ENCODE assay signal across 30 cellular contexts in the genomic region with DNA sequence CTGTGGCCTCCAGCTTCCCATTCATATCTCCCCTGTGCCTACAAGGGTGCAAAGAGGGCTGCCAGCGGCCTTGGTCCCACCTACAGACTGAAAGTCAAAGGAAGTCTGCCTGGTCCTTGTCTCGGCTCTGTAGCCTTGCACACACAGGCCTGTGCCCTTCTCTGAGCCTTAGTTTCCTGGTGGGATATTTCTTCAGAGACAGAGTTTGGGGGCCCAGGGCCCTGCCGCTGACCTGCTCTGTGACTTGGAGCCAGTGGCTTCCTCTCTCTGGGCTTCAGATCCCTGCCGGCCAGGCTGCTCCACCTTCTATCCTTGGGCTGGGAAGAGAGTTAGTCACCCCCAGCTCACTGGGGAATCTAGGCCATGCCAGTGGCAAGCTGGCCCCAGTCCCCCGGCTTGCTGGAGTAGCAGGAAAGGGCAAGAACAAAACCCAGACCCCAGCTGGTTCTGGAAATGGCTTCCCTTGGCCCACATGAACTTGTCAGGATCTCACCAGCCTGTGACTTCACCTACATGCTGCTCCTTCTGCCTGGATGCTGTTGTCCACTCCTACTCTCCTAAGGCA. TPM values are rescaled to one million over a fixed set of nuclear protein-coding genes. Genes with fewer than 3 reads are reported as not detected.
A peak's percentile ranks its signal among the peaks of the same experiment; 100 is the strongest.
DNase-seq lines count a peak whose midpoint lies in the region; ATAC-seq and TF ChIP-seq lines count a peak whose summit lies in the region.
"Had no signal": no experiment of that assay in that cellular context is flagged by ENCODE, and none has a peak within 500 bp of the region (broad histone marks: within the 10 kb centered on the region; RNA-seq: fewer than 3 reads in every experiment).

No MANE protein-coding gene starts in this region.

- no peak overlapping the region for H2AFZ ChIP-seq in PC-9

- POLR2A ChIA-PET in PC-9 (lab: Charles Lee; ENCODE audit: unreplicated experiment): no interaction called here

- no peaks in the 10 kb centered on the region for H3K9me2 ChIP-seq in PC-9 (ENCODE audit: insufficient read depth)

- no TSS peak for BruUV-seq in PC-9 (replicated peaks; lab: Mats Ljungman, UMichigan)

- ATAC-seq in activated CD8-positive, alpha-beta memory T cell treated with anti-CD3 and anti-CD28 coated beads, Interleukin-2, amount 10 ng/mL, durations not matched to agents 7 days and 5 days: peak; percentile 30
- no peak for ATAC-seq in left lobe of liver
- no peak for ATAC-seq in upper lobe of right lung
- no peak for ATAC-seq in HG03442 (IDR thresholded peaks at IDR 0.05; ENCODE audit: unreplicated experiment)
- ATAC-seq: activated CD4-positive, alpha-beta T cell treated with anti-CD3 and anti-CD28 coated beads for 36 hours; activated T-helper 17 cell treated with anti-CD3 and anti-CD28 coated beads, Interleukin-2, amount 50 U/mL, for 72 hours; naive thymus-derived CD4-positive, alpha-beta T cell; sciatic nerve; T-cell had no signal

- H3K4me2 ChIP-seq in PC-9: peak overlapping the region; percentile 91; the same call in 1 of the 2 replicates
- H3K4me2 ChIP-seq: BLaER1 had no signal

- H3K36me3 ChIP-seq in PC-9 (ENCODE audit: low read depth) (no peaks in the 10 kb centered on the region), upper lobe of right lung (no peaks in the 10 kb centered on the region)
- H3K36me3 ChIP-seq: BLaER1, pancreas had no signal

- peaks cover 59% of the 10 kb centered on the region for H3K27me3 Mint-ChIP-seq in activated CD8-positive, alpha-beta memory T cell treated with anti-CD3 and anti-CD28 coated beads, Interleukin-2, amount 10 ng/mL, durations not matched to agents 7 days and 5 days

- H3K4me3 ChIP-seq in PC-9 (no peak overlapping the region), upper lobe of right lung (no peak overlapping the region)
- H3K4me3 ChIP-seq: BLaER1 had no signal

- peaks cover 16% of the 10 kb centered on the region; the same call in 1 of the 2 replicates for H3F3A ChIP-seq in PC-9 (ENCODE audit: insufficient read depth, low read depth)

- CTCF ChIA-PET in activated CD8-positive, alpha-beta memory T cell treated with anti-CD3 and anti-CD28 coated beads, Interleukin-2, amount 10 ng/mL, durations not matched to agents 7 days and 5 days (lab: Charles Lee): interaction anchor here (1.0 to 2.8 kb wide), 3 partner anchors 17 to 29 kb away, joined by 4 to 13 read pairs (median 10); no protein-coding TSS in a partner anchor
- CTCF ChIA-PET in PC-9 (lab: Charles Lee): interaction anchor here (0.5 to 0.8 kb wide), 2 partner anchors 14 to 29 kb away, joined by 3 to 7 read pairs; no protein-coding TSS in a partner anchor

- intact Hi-C loops in PC-9 (cut with micrococcal nuclease; ENCODE audit: unreplicated experiment) (no loop called here), upper lobe of right lung (cut with DNase I) (no loop called here)

- H3K4me3 Mint-ChIP-seq in activated CD8-positive, alpha-beta memory T cell treated with anti-CD3 and anti-CD28 coated beads, Interleukin-2, amount 10 ng/mL, durations not matched to agents 7 days and 5 days: no peak overlapping the region
- H3K4me3 Mint-ChIP-seq: activated CD4-positive, alpha-beta T cell treated with anti-CD3 and anti-CD28 coated beads for 36 hours; activated naive CD8-positive, alpha-beta T cell; activated T-helper 17 cell treated with anti-CD3 and anti-CD28 coated beads, Interleukin-2, amount 50 U/mL, for 72 hours; HFFc6; memory B cell; naive thymus-derived CD4-positive, alpha-beta T cell; T-cell had no signal

- H3K79me2 ChIP-seq in PC-9 (ENCODE audit: low read depth): no peaks in the 10 kb centered on the region

- TF ChIP-seq CTCF in PC-9 (conservative IDR thresholded peaks at IDR 0.05) (no peak), upper lobe of right lung (IDR thresholded peaks at IDR 0.05) (no peak)

- H3K27me3 ChIP-seq in PC-9 (ENCODE audit: insufficient read depth, low read depth): no peaks in the 10 kb centered on the region
- no peaks in the 10 kb centered on the region for H3K27me3 ChIP-seq in upper lobe of right lung
- H3K27me3 ChIP-seq: pancreas had no signal

- no peak for DNase-seq in activated CD8-positive, alpha-beta memory T cell treated with anti-CD3 and anti-CD28 coated beads, Interleukin-2, amount 10 ng/mL, durations not matched to agents 7 days and 5 days
- no peak for DNase-seq in activated CD8-positive, alpha-beta memory T cell treated with anti-CD3 and anti-CD28 coated beads, Interleukin-2, amount 50 U/mL, for 48 hours
- DNase-seq in PC-9 (no peak), left lobe of liver (ENCODE audit: low spot score) (peak; percentile 29), upper lobe of right lung (peak; percentile 22), hypothalamus (lab: John Stamatoyannopoulos, UW) (no peak), pons (ENCODE audit: low spot score) (no peak)
- DNase-seq: activated CD4-positive, alpha-beta T cell treated with anti-CD3 and anti-CD28 coated beads for 36 hours; HFFc6; Karpas-422; left cardiac atrium; naive thymus-derived CD4-positive, alpha-beta T cell; NCI-H1048; NCI-H187 treated with DMSO at 0.1 percent for 48 hours; NCI-H226; NCI-H82; OCI-M1; SIG-M5; stimulated activated CD8-positive, alpha-beta memory T cell treated with anti-CD3 and anti-CD28 coated beads, Interleukin-4, amount 100 ng/mL, for 48 hours; T-cell; trophoblast cell had no signal

- H3K4me1 Mint-ChIP-seq in activated CD8-positive, alpha-beta memory T cell treated with anti-CD3 and anti-CD28 coated beads, Interleukin-2, amount 10 ng/mL, durations not matched to agents 7 days and 5 days: no peaks in the 10 kb centered on the region
- H3K4me1 Mint-ChIP-seq: activated CD4-positive, alpha-beta T cell treated with anti-CD3 and anti-CD28 coated beads for 36 hours; activated T-helper 17 cell treated with anti-CD3 and anti-CD28 coated beads, Interleukin-2, amount 50 U/mL, for 72 hours; memory B cell had no signal

- H3K9me3 Mint-ChIP-seq in activated CD8-positive, alpha-beta memory T cell treated with anti-CD3 and anti-CD28 coated beads, Interleukin-2, amount 10 ng/mL, durations not matched to agents 7 days and 5 days (ENCODE audit: low read depth): no peaks in the 10 kb centered on the region
- H3K9me3 Mint-ChIP-seq: activated T-helper 17 cell treated with anti-CD3 and anti-CD28 coated beads, Interleukin-2, amount 50 U/mL, for 72 hours; HFFc6; naive thymus-derived CD4-positive, alpha-beta T cell; T-cell had no signal

- H3K9me3 ChIP-seq in PC-9 (ENCODE audit: insufficient read depth, low read depth): no peaks in the 10 kb centered on the region
- H3K9me3 ChIP-seq in upper lobe of right lung: no peaks in the 10 kb centered on the region
- H3K9me3 ChIP-seq: A549, BLaER1, pancreas had no signal

- no peak overlapping the region for H3K27ac Mint-ChIP-seq in activated CD8-positive, alpha-beta memory T cell treated with anti-CD3 and anti-CD28 coated beads, Interleukin-2, amount 10 ng/mL, durations not matched to agents 7 days and 5 days
- H3K27ac Mint-ChIP-seq: activated CD4-positive, alpha-beta T cell treated with anti-CD3 and anti-CD28 coated beads for 36 hours; activated naive CD8-positive, alpha-beta T cell; activated T-helper 17 cell treated with anti-CD3 and anti-CD28 coated beads, Interleukin-2, amount 50 U/mL, for 72 hours; HFFc6; memory B cell; naive thymus-derived CD4-positive, alpha-beta T cell; T-cell had no signal

- no peaks in the 10 kb centered on the region for H3K36me3 Mint-ChIP-seq in activated CD8-positive, alpha-beta memory T cell treated with anti-CD3 and anti-CD28 coated beads, Interleukin-2, amount 10 ng/mL, durations not matched to agents 7 days and 5 days
- H3K36me3 Mint-ChIP-seq: activated naive CD8-positive, alpha-beta T cell; memory B cell; naive thymus-derived CD4-positive, alpha-beta T cell; T-cell had no signal

- H3K27ac ChIP-seq in PC-9: no peak overlapping the region
- no peak overlapping the region for H3K27ac ChIP-seq in upper lobe of right lung
- H3K27ac ChIP-seq: BLaER1, pancreas had no signal

- H3K4me1 ChIP-seq in PC-9 (replicated peaks; ENCODE audit: insufficient read depth): peaks cover 53% of the 10 kb centered on the region
- H3K4me1 ChIP-seq in upper lobe of right lung: no peaks in the 10 kb centered on the region
- H3K4me1 ChIP-seq: BLaER1, pancreas had no signal

- no peaks in the 10 kb centered on the region for H4K20me1 ChIP-seq in PC-9 (ENCODE audit: insufficient read depth)
- H4K20me1 ChIP-seq: BLaER1 had no signal

RNA-seq across cellular contexts. Expression of a gene that starts 1.0 kb away (rescaled TPM):
- total RNA-seq in activated CD8-positive, alpha-beta memory T cell treated with anti-CD3 and anti-CD28 coated beads, Interleukin-2, amount 10 ng/mL, durations not matched to agents 7 days and 5 days: not detected
- total RNA-seq in PC-9 (2021): 3.8 and 5.0 TPM in 2 replicates
- total RNA-seq in left lobe of liver: not detected
- 2.3 TPM for total RNA-seq in upper lobe of right lung
- total RNA-seq: activated CD4-positive, alpha-beta T cell treated with anti-CD3 and anti-CD28 coated beads for 36 hours; activated T-helper 17 cell treated with anti-CD3 and anti-CD28 coated beads, Interleukin-2, amount 50 U/mL, for 72 hours; glomerular endothelial cell; HFFc6; naive thymus-derived CD4-positive, alpha-beta T cell; sciatic nerve; T-cell had no signal

RNA-seq across cellular contexts. Expression of a gene that starts 19.3 kb away (rescaled TPM):
- under 1 TPM; 0.07 to 0.12 TPM for total RNA-seq in activated CD8-positive, alpha-beta memory T cell treated with anti-CD3 and anti-CD28 coated beads, Interleukin-2, amount 10 ng/mL, durations not matched to agents 7 days and 5 days
- 0.09 TPM in 1 of 2 replicates, not detected in the other for total RNA-seq in PC-9 (2021)
- total RNA-seq in left lobe of liver: not detected
- not detected for total RNA-seq in upper lobe of right lung
- total RNA-seq: activated CD4-positive, alpha-beta T cell treated with anti-CD3 and anti-CD28 coated beads for 36 hours; glomerular endothelial cell; HFFc6; left cardiac atrium; pancreas; sciatic nerve; T-cell had no signal

RNA-seq across cellular contexts. Expression of a gene that starts 59.9 kb away (rescaled TPM):
- total RNA-seq in activated CD8-positive, alpha-beta memory T cell treated with anti-CD3 and anti-CD28 coated beads, Interleukin-2, amount 10 ng/mL, durations not matched to agents 7 days and 5 days: under 1 TPM in 1 of 2 experiments, not detected in 1; 0.07 TPM
- total RNA-seq in PC-9 (2021) (60.7 and 133 TPM in 2 replicates), left lobe of liver (31.6 TPM), upper lobe of right lung (23.5 TPM)
- total RNA-seq: activated CD4-positive, alpha-beta T cell treated with anti-CD3 and anti-CD28 coated beads for 36 hours; activated T-helper 17 cell treated with anti-CD3 and anti-CD28 coated beads, Interleukin-2, amount 50 U/mL, for 72 hours; naive thymus-derived CD4-positive, alpha-beta T cell had no signal

Comparison
In these comparisons a context has a peak if more than half of its experiments do, and no peak if none do; other contexts are left out.
1. DNase-seq: peak in left lobe of liver (single experiment) and upper lobe of right lung (single experiment); none in activated CD8-positive, alpha-beta memory T cell treated with anti-CD3 and anti-CD28 coated beads, Interleukin-2, amount 10 ng/mL, durations not matched to agents 7 days and 5 days (single experiment), activated CD8-positive, alpha-beta memory T cell treated with anti-CD3 and anti-CD28 coated beads, Interleukin-2, amount 50 U/mL, for 48 hours (single experiment), PC-9 (0 of 2), hypothalamus (0 of 51) and pons (single experiment).
2. RNA of a gene that starts 59.9 kb away (total RNA-seq): 60.7 to 133 TPM in PC-9, 31.6 TPM in left lobe of liver (single experiment) and 23.5 TPM in upper lobe of right lung (single experiment); 0.07 TPM in activated CD8-positive, alpha-beta memory T cell treated with anti-CD3 and anti-CD28 coated beads, Interleukin-2, amount 10 ng/mL, durations not matched to agents 7 days and 5 days; every median in the first group is over 10 times any median in the second.